Comparison of ENCODE assay signal across 1 cellular context in the genomic region with DNA sequence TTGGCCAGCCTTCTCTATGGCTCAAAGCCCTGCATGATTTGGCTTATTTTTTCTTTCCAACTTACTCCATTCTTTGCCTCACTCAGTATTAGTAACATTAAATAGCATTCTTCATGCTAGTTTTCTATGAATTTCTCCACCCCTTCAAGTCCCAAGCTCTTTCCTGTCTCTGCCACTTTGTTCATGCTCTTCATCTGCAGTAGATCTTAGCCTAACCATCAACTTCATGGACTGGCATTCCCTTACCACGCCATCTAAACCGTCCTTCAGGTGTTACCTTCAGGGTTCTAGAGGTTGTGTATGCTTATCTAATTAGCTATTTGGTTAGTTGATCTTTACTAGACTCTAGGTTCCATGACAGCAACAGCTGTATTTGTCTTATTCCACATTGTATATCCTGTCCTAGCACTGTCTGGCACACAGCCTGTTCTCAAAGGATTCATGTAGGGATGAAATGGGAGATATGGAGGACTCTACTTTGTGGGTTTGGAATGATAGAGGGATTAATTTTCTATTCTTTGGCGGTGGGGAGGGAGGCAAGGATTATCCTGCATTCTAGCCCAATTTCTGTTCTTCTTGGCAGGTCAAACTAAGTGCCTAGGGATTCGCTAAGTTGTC.
TF ChIP-seq lines count a peak whose summit lies in the region.

No MANE protein-coding gene starts in this region.

TF ChIP-seq in K562, 482 proteins besides CTCF, POLR2A, EP300 and RAD21:
- TF ChIP-seq SUPT5H (IDR thresholded peaks at IDR 0.05) (peak; percentile 55), POLR2B (IDR thresholded peaks at IDR 0.05; ENCODE audit: low read depth, partially characterized antibody) (peak; percentile 27), WHSC1 (IDR thresholded peaks at IDR 0.05; ENCODE audit: low read length) (no peak), XRCC3 (IDR thresholded peaks at IDR 0.05) (no peak)
